In genomic region chr9:134690301-134690751, GRCh38 we compare ENCODE assay signal across 15 cellular contexts. TPM values are rescaled to one million over a fixed set of nuclear protein-coding genes. Genes with fewer than 3 reads are reported as not detected.
DNase-seq lines count a peak whose midpoint lies in the region; ATAC-seq and TF ChIP-seq lines count a peak whose summit lies in the region.
"Had no signal": no experiment of that assay in that cellular context is flagged by ENCODE, and none has a peak within 500 bp of the region (broad histone marks: within the 10 kb centered on the region; RNA-seq: fewer than 3 reads in every experiment).

No MANE protein-coding gene starts in this region.

- no peak for TF ChIP-seq CTCF in glutamatergic neuron (IDR thresholded peaks at IDR 0.05; ENCODE audit: partially characterized antibody, unreplicated experiment)
- TF ChIP-seq CTCF in tibial artery (IDR thresholded peaks at IDR 0.05): no peak

- peaks cover 8% of the 10 kb centered on the region for H3K27me3 Mint-ChIP-seq in glutamatergic neuron (ENCODE audit: unreplicated experiment)

- no peak overlapping the region for H3K4ac ChIP-seq in neuronal stem cell (ENCODE audit: low read length)

- intact Hi-C loops in tibial artery (cut with DNase I; ENCODE audit: low total_unique reads): no loop called here

- no peaks in the 10 kb centered on the region for H3K9me3 ChIP-seq in adipocyte (ENCODE audit: control insufficient read depth, low read length)
- H3K9me3 ChIP-seq in neuronal stem cell (replicated peaks in 1 of 2; ENCODE audit: control insufficient read depth in 2 of 2, insufficient read depth in 1 of 2, low read depth in 1 of 2, low read length in 2 of 2): no peaks in the 10 kb centered on the region
- H3K9me3 ChIP-seq in tibial artery: no peaks in the 10 kb centered on the region
- H3K9me3 ChIP-seq: BE2C had no signal

- no peaks in the 10 kb centered on the region for H3K36me3 Mint-ChIP-seq in glutamatergic neuron (ENCODE audit: unreplicated experiment)
- H3K36me3 Mint-ChIP-seq: CD4-positive, alpha-beta memory T cell had no signal

- peak overlapping the region; percentile 97 for H3K14ac ChIP-seq in neuronal stem cell (ENCODE audit: low read length)

- H2BK120ac ChIP-seq in neuronal stem cell (ENCODE audit: low read depth, low read length): no peak overlapping the region

- H3K36me3 ChIP-seq in adipocyte (ENCODE audit: control insufficient read depth, insufficient read depth, low read length, severe bottlenecking): peaks cover 71% of the 10 kb centered on the region
- no peaks in the 10 kb centered on the region for H3K36me3 ChIP-seq in neuronal stem cell (replicated peaks in 1 of 2; ENCODE audit: control insufficient read depth in 2 of 2, insufficient read depth in 2 of 2, low read length in 2 of 2)
- peaks cover 0 to 21% (median 9%) of the 10 kb centered on the region in 3 donors for H3K36me3 ChIP-seq in tibial artery
- H3K36me3 ChIP-seq: BE2C had no signal

- WGBS in neuronal stem cell (ENCODE audit: extremely low coverage in 2 of 2, insufficient read length in 2 of 2, insufficient replicate concordance in 1 of 2), 2 donors: no CpG with 5 or more reads among the region's 15 CpGs

- H3K4me2 ChIP-seq in neuronal stem cell (ENCODE audit: insufficient read depth, low read length, poor library complexity, severe bottlenecking): no peak overlapping the region
- H3K4me2 ChIP-seq: GM23338 had no signal

- peak overlapping the region; percentile 89 for H3K18ac ChIP-seq in neuronal stem cell (ENCODE audit: low read length)

- H3K9me3 Mint-ChIP-seq in glutamatergic neuron (ENCODE audit: unreplicated experiment): peaks cover 2% of the 10 kb centered on the region
- H3K9me3 Mint-ChIP-seq: CD4-positive, alpha-beta memory T cell had no signal

- no peak overlapping the region for H2BK15ac ChIP-seq in neuronal stem cell (ENCODE audit: low read length)

- no peak overlapping the region for H2BK5ac ChIP-seq in neuronal stem cell (ENCODE audit: low read length)

- H3K23ac ChIP-seq in neuronal stem cell (ENCODE audit: low read depth, low read length, poor library complexity): peak overlapping the region; percentile 55

- peak overlapping the region; percentile 73 for H2BK12ac ChIP-seq in neuronal stem cell (ENCODE audit: low read length)

- no peak overlapping the region for H4K8ac ChIP-seq in neuronal stem cell (ENCODE audit: low read depth, low read length)

- no peaks in the 10 kb centered on the region for H3K79me1 ChIP-seq in neuronal stem cell (ENCODE audit: low read depth, low read length)

- H3K4me1 Mint-ChIP-seq in glutamatergic neuron (ENCODE audit: low read depth, unreplicated experiment): peaks cover 4% of the 10 kb centered on the region

- H3K9ac ChIP-seq in adipocyte (ENCODE audit: low read length): peak overlapping the region; percentile 45
- no peak overlapping the region for H3K9ac ChIP-seq in neuronal stem cell (ENCODE audit: low read depth, low read length, poor library complexity)

- H3K27ac ChIP-seq in neuronal stem cell (replicated peaks; ENCODE audit: low read length) (no peak overlapping the region), tibial artery (peak overlapping the region; percentile 40 to 46)

- H3K4me3 ChIP-seq in adipocyte (ENCODE audit: low read length): no peak overlapping the region
- no peak overlapping the region for H3K4me3 ChIP-seq in neuronal stem cell (ENCODE audit: low read length in 2 of 2)
- H3K4me3 ChIP-seq in tibial artery: no peak overlapping the region
- H3K4me3 ChIP-seq: GM23338 had no signal

- DNase-seq in adipocyte (ENCODE audit: low read depth) (no peak), glutamatergic neuron (peak; percentile 9), neuronal stem cell (ENCODE audit: low spot score) (no peak), tibial artery (peak in 1 of 2 donors; percentile 64), DMS 273 treated with DMSO at 0.1 percent for 48 hours (lab: John Stamatoyannopoulos, UW) (no peak)
- DNase-seq in activated CD4-positive, CD25-positive, alpha-beta regulatory T cell (lab: John Stamatoyannopoulos, UW): no peak
- DNase-seq: CD4-positive, alpha-beta memory T cell; DMS79 treated with DMSO at 0.1 percent for 48 hours; NCI-H1048; NCI-H146; NCI-H2107; NK-92 treated with Interleukin-12 subunit alpha and Interleukin-12 subunit beta, amount 100 ng/mL, for 24 hours had no signal

- H2AK5ac ChIP-seq in neuronal stem cell (ENCODE audit: low read depth, low read length): peak overlapping the region; percentile 70

- H3K27ac Mint-ChIP-seq in glutamatergic neuron (ENCODE audit: unreplicated experiment): no peak overlapping the region
- H3K27ac Mint-ChIP-seq: GM23338 had no signal

- H3K4me3 Mint-ChIP-seq in glutamatergic neuron (ENCODE audit: unreplicated experiment): no peak overlapping the region
- H3K4me3 Mint-ChIP-seq: CD4-positive, alpha-beta memory T cell; GM23338 had no signal

- H2AFZ ChIP-seq in neuronal stem cell (ENCODE audit: low read length): no peak overlapping the region
- H2AFZ ChIP-seq: GM23338 had no signal

- H4K91ac ChIP-seq in neuronal stem cell (ENCODE audit: low read depth, low read length, poor library complexity): no peak overlapping the region

- H3K27me3 ChIP-seq in adipocyte (replicated peaks; ENCODE audit: control insufficient read depth, insufficient read depth, low read length) (no peaks in the 10 kb centered on the region), neuronal stem cell (ENCODE audit: control insufficient read depth in 3 of 3, insufficient read depth in 3 of 3, low read depth in 1 of 3, low read length in 3 of 3) (no peaks in the 10 kb centered on the region), tibial artery (no peaks in the 10 kb centered on the region)
- H3K27me3 ChIP-seq: BE2C had no signal

- peaks cover 14% of the 10 kb centered on the region for H3K4me1 ChIP-seq in adipocyte (ENCODE audit: control insufficient read depth, insufficient read depth, low read length)
- no peaks in the 10 kb centered on the region for H3K4me1 ChIP-seq in neuronal stem cell (ENCODE audit: control insufficient read depth in 2 of 2, insufficient read depth in 1 of 2, low read depth in 1 of 2, low read length in 2 of 2)
- H3K4me1 ChIP-seq in tibial artery: peaks cover 0 to 28% (median 16%) of the 10 kb centered on the region in 4 donors

- no peak for ATAC-seq in HG03159 (IDR thresholded peaks at IDR 0.05; ENCODE audit: unreplicated experiment)

RNA-seq across cellular contexts. Expression of gene COL5A1, which starts 48.7 kb away (rescaled TPM):
- 28.9 TPM for total RNA-seq in glutamatergic neuron (ENCODE audit: unreplicated experiment)
- 10.1 TPM for polyA plus RNA-seq in neuronal stem cell (2013, experiment 1 of 2)
- 10.2 TPM for polyA plus RNA-seq in neuronal stem cell (2013, experiment 2 of 2)
